ENCODE assay signal across 8 cellular contexts in the genomic region with DNA sequence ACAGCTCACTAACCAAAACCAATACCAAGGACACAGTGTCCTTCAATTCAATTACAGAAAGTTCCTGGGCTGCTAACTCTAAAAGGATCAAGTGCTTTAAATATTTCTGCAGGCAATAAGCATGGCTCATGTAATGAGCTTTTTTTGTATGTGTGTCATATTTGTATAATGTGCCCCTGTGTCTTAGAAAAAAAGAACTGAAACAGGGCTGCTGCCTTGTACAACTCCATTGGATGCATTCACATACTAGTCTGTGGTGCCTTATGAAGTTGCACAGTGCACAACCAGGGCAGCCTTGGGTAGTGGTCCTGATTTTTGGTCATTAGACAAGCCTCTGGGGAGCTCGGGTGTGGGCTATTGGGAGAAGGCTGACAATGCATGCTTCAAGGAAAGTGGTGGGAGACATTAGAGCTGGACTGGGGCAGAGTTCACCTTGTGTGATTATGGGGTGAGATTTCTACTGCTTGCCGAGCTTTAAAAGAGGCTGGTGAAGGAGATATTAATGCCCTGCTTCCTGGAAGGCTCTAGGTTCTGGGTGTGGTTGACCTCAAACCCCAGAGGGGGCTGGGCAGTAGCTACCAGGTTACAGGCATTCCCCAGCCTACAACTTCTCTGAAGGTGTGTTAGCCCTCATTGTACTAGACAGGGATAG. TPM values are rescaled to one million over a fixed set of nuclear protein-coding genes. Genes with fewer than 3 reads are reported as not detected.
A peak's percentile ranks its signal among the peaks of the same experiment; 100 is the strongest.
DNase-seq lines count a peak whose midpoint lies in the region; ATAC-seq and TF ChIP-seq lines count a peak whose summit lies in the region.

No MANE protein-coding gene starts in this region.

- peak overlapping the region; percentile 24 for H3K9ac ChIP-seq in OCI-LY3 (ENCODE audit: low read length)

- H3K27me3 ChIP-seq in OCI-LY3 (ENCODE audit: low read depth, low read length): peaks cover 4% of the 10 kb centered on the region; the same call in 1 of the 2 replicates
- no peaks in the 10 kb centered on the region for H3K27me3 ChIP-seq in adrenal gland
- no peaks in the 10 kb centered on the region for H3K27me3 ChIP-seq in BE2C

- H3K27ac ChIP-seq in OCI-LY3 (ENCODE audit: low read length) (peak overlapping the region; percentile 80), skin epidermis (peak overlapping the region in 12 of 21 experiments; percentile 16 to 78 (median 38)), adrenal gland (no peak overlapping the region)

- H3K9me3 ChIP-seq in OCI-LY3 (ENCODE audit: insufficient read depth, low read length) (no peaks in the 10 kb centered on the region), adrenal gland (replicated peaks in 1 of 3) (no peaks in the 10 kb centered on the region), BE2C (no peaks in the 10 kb centered on the region)

- peaks cover 39% of the 10 kb centered on the region for H3K4me1 ChIP-seq in OCI-LY3 (ENCODE audit: low read length)
- peaks cover 0 to 19% of the 10 kb centered on the region in 2 donors for H3K4me1 ChIP-seq in adrenal gland (replicated peaks in 1 of 2)
- H3K4me1 ChIP-seq in BE2C: peaks cover 5% of the 10 kb centered on the region; the same call in 1 of the 2 replicates

- no peaks in the 10 kb centered on the region for H3K36me3 ChIP-seq in OCI-LY3 (replicated peaks; ENCODE audit: low read depth, low read length)
- H3K36me3 ChIP-seq in adrenal gland (replicated peaks in 1 of 2): no peaks in the 10 kb centered on the region
- no peaks in the 10 kb centered on the region for H3K36me3 ChIP-seq in BE2C

- no peaks in the 10 kb centered on the region for H3K79me2 ChIP-seq in OCI-LY3 (ENCODE audit: low read length)

- TF ChIP-seq POLR2A in adrenal gland (IDR thresholded peaks at IDR 0.05): no peak

- H3K4me3 ChIP-seq in OCI-LY3 (ENCODE audit: low read length) (peak overlapping the region; percentile 25), skin epidermis (no peak overlapping the region), adrenal gland (no peak overlapping the region), BE2C (ENCODE audit: low read depth, low read length) (no peak overlapping the region)

- WGBS in adrenal gland, 4 donors: 69 to 94% (median 79%) methylated on average over 2 of the region's 2 CpGs

- H2AFZ ChIP-seq in OCI-LY3 (ENCODE audit: low read depth, low read length): peak overlapping the region; percentile 75; the same call in 1 of the 2 replicates

- peak overlapping the region; percentile 67 for H3K4me2 ChIP-seq in OCI-LY3 (ENCODE audit: low read length)

- H4K20me1 ChIP-seq in OCI-LY3 (ENCODE audit: insufficient read depth, low read length): no peaks in the 10 kb centered on the region

- peak; percentile 11 for DNase-seq in activated gamma-delta T cell treated with anti-CD3 and anti-CD28 coated beads, Interleukin-2, amount 50 U/mL, for 16 hours (ENCODE audit: low read depth)
- no peak for DNase-seq in cerebellar cortex (ENCODE audit: low spot score)
- DNase-seq in adrenal gland: no peak
- DNase-seq in BE2C: no peak

- intact Hi-C loops in adrenal gland (cut with DNase I): no loop called here

- ATAC-seq in GM19351 (IDR thresholded peaks at IDR 0.05; ENCODE audit: unreplicated experiment) (peak; percentile 16), HG03280 (IDR thresholded peaks at IDR 0.05; ENCODE audit: unreplicated experiment) (no peak)

- TF ChIP-seq CTCF in OCI-LY3 (IDR thresholded peaks at IDR 0.05; ENCODE audit: low read depth, low read length): no peak
- TF ChIP-seq CTCF in adrenal gland (IDR thresholded peaks at IDR 0.05): no peak
- TF ChIP-seq CTCF in BE2C (IDR thresholded peaks at IDR 0.05; ENCODE audit: low read depth, low read length): no peak

RNA-seq across cellular contexts. Expression of gene CPEB4, which starts 3.6 kb away (rescaled TPM):
- total RNA-seq in adrenal gland: 100 to 1,000 TPM; 107 to 381 (median 155) TPM
- 10 to 100 TPM; 34.4 to 60.2 (median 42.9) TPM for polyA plus RNA-seq in adrenal gland
- polyA plus RNA-seq in BE2C (2012; ENCODE audit: insufficient read depth, insufficient read length, low read depth): 18.9 TPM

Comparison
In these comparisons a context has a peak if more than half of its experiments do, and no peak if none do; other contexts are left out.
1. H3K27ac ChIP-seq: peak in OCI-LY3 (single experiment) and skin epidermis (12 of 21); none in adrenal gland (0 of 5).